In genomic region chr14:59188461-59189280, GRCh38 we compare ENCODE assay signal across 8 cellular contexts. TPM values are rescaled to one million over a fixed set of nuclear protein-coding genes. Genes with fewer than 3 reads are reported as not detected.
DNase-seq lines count a peak whose midpoint lies in the region; ATAC-seq and TF ChIP-seq lines count a peak whose summit lies in the region.

Gene DAAM1 (plus strand): TSS chr14:59188667. CDS start chr14:59263478, 74,811 bp downstream.

- POLR2A ChIA-PET in activated CD4-positive, alpha-beta T cell treated with anti-CD3 and anti-CD28 coated beads for 36 hours (lab: Charles Lee), result interaction anchor here (1.3 kb wide), 1 partner anchor 295 kb away, joined by 5 read pairs; the partner anchor contains the start of genes JKAMP and L3HYPDH

- peaks cover 13% of the 10 kb centered on the region for H3K4me1 Mint-ChIP-seq in activated CD4-positive, alpha-beta T cell treated with anti-CD3 and anti-CD28 coated beads for 36 hours

- DNase-seq in Ammon's horn (ENCODE audit: low spot score) (peak; percentile 99), NCI-H510A treated with DMSO at 0.1 percent for 48 hours (lab: John Stamatoyannopoulos, UW) (peak; percentile 97)
- DNase-seq in activated CD4-positive, alpha-beta T cell treated with anti-CD3 and anti-CD28 coated beads for 36 hours, result peak; percentile 97
- peak; percentile 84 to 92 for DNase-seq in stimulated activated CD4-positive, alpha-beta T cell treated with anti-CD3 and anti-CD28 coated beads, Interleukin-1b, Interleukin-23, amount 100 ng/mL, for 4 hours (ENCODE audit: low read depth in 2 of 2)

- H3K9me3 Mint-ChIP-seq in activated CD4-positive, alpha-beta T cell treated with anti-CD3 and anti-CD28 coated beads for 36 hours (ENCODE audit: low read depth), result no peaks in the 10 kb centered on the region

- peak; percentile 62 for TF ChIP-seq POLR2A in GM19193 (IDR thresholded peaks at IDR 0.05; ENCODE audit: extremely low read depth, insufficient read depth, insufficient read length)

- peak within 1 kb of the TSS; percentile 63 for H3K27ac Mint-ChIP-seq in activated CD4-positive, alpha-beta T cell treated with anti-CD3 and anti-CD28 coated beads for 36 hours

- peak; percentile 93 for ATAC-seq in HG03439 (IDR thresholded peaks at IDR 0.05; ENCODE audit: unreplicated experiment)
- peak; percentile 98 for ATAC-seq in activated CD4-positive, alpha-beta T cell treated with anti-CD3 and anti-CD28 coated beads for 36 hours

- peaks cover 9% of the 10 kb centered on the region for H3K27me3 Mint-ChIP-seq in activated CD4-positive, alpha-beta T cell treated with anti-CD3 and anti-CD28 coated beads for 36 hours

- H3K36me3 Mint-ChIP-seq in activated CD4-positive, alpha-beta T cell treated with anti-CD3 and anti-CD28 coated beads for 36 hours (ENCODE audit: low read depth), result no peaks in the 10 kb centered on the region

- H3K27ac ChIP-seq in cingulate gyrus (ENCODE audit: low read depth, low read length), result peak within 1 kb of the TSS; percentile 73
- peak within 1 kb of the TSS; percentile 84 for H3K27ac ChIP-seq in layer of hippocampus (ENCODE audit: low read depth, low read length)

- CTCF ChIA-PET in activated CD4-positive, alpha-beta T cell treated with anti-CD3 and anti-CD28 coated beads for 36 hours (lab: Charles Lee), result interaction anchor here (1.2 kb wide), 1 partner anchor 295 kb away, joined by 3 read pairs; the partner anchor contains the start of genes JKAMP and L3HYPDH

- no peaks in the 10 kb centered on the region for H3K27me3 ChIP-seq in layer of hippocampus (ENCODE audit: control insufficient read depth, insufficient read depth, low read length)

- intact Hi-C loops in activated CD4-positive, alpha-beta T cell treated with anti-CD3 and anti-CD28 coated beads for 36 hours (cut with DNase I, micrococcal nuclease), result loop anchor here (1.0 to 10.0 kb wide), 17 partner anchors 61 to 1794 kb away; partner anchors contain the start of genes DACT1 (in 2 of the 2), JKAMP (in 2 of the 2), KIAA0586 (in 2 of the 2) and L3HYPDH (in 2 of the 2)

- H3K4me3 Mint-ChIP-seq in activated CD4-positive, alpha-beta T cell treated with anti-CD3 and anti-CD28 coated beads for 36 hours, result peak within 1 kb of the TSS; percentile 93

RNA-seq across cellular contexts. Expression of gene DAAM1, which starts in this region (rescaled TPM):
- total RNA-seq in activated CD4-positive, alpha-beta T cell treated with anti-CD3 and anti-CD28 coated beads for 36 hours, result 10 to 100 TPM; 11.3 to 11.7 TPM

Comparison
In these comparisons a context has a peak if more than half of its experiments do, and no peak if none do; other contexts are left out.
1. Peak in every context shown above with its lines: DNase-seq, ATAC-seq and H3K27ac ChIP-seq.